8 cellular contexts compared by ENCODE assay signal in genomic region chr17:68435876-68436842, GRCh38. TPM values are rescaled to one million over a fixed set of nuclear protein-coding genes. Genes with fewer than 3 reads are reported as not detected.
DNase-seq lines count a peak whose midpoint lies in the region; ATAC-seq, FAIRE-seq and TF ChIP-seq lines count a peak whose summit lies in the region.

No MANE protein-coding gene starts in this region.

- H3T11ph ChIP-seq in H9 (ENCODE audit: low read length), result no peak overlapping the region

- H3K18ac ChIP-seq in H9 (ENCODE audit: insufficient read length, low read depth, low read length), result no peak overlapping the region

- H2BK120ac ChIP-seq in H9 (ENCODE audit: low read depth, low read length, poor library complexity, severe bottlenecking), result no peak overlapping the region

- H3K9me3 Mint-ChIP-seq in H9, result no peaks in the 10 kb centered on the region

- H4K91ac ChIP-seq in H9 (ENCODE audit: insufficient read length, low read depth, low read length), result no peak overlapping the region

- H3K79me1 ChIP-seq in H9 (ENCODE audit: insufficient read depth, low read depth, low read length, poor library complexity, severe bottlenecking), result no peaks in the 10 kb centered on the region

- no peak overlapping the region for H2BK15ac ChIP-seq in H9 (ENCODE audit: low read depth, low read length)

- no peaks in the 10 kb centered on the region for H3K79me2 ChIP-seq in H9 (ENCODE audit: insufficient read depth, low read length)
- no peaks in the 10 kb centered on the region for H3K79me2 ChIP-seq in hepatocyte

- DNase-seq in D721Med (ENCODE audit: insufficient read length, low spot score) (peak; percentile 69), H9 (peak; percentile 88), NCI-H2029 (lab: John Stamatoyannopoulos, UW) (peak; percentile 40), T-helper 22 cell (ENCODE audit: low read depth) (peak; percentile 62), ascending aorta (ENCODE audit: low spot score in 2 of 2) (peak in 1 of 2 donors; percentile 85), hepatocyte (ENCODE audit: low spot score) (peak; percentile 87), smooth muscle cell of the brain vasculature (ENCODE audit: low read depth, low spot score) (peak; percentile 59)

- no peak overlapping the region for H4K5ac ChIP-seq in H9 (ENCODE audit: insufficient read length, low read depth, low read length)

- no peak overlapping the region for H2BK20ac ChIP-seq in H9 (ENCODE audit: low read depth, low read length, poor library complexity, severe bottlenecking)

- H2AK5ac ChIP-seq in H9 (ENCODE audit: insufficient read length, low read length), result no peak overlapping the region

- intact Hi-C loops in ascending aorta (cut with DNase I), result loop anchor here (1.0 to 2.0 kb wide), 2 partner anchors 27 to 173 kb away; no protein-coding TSS in a partner anchor

- FAIRE-seq in D721Med (lab: Jason Lieb, UNC), result no peak

- H4K8ac ChIP-seq in H9 (replicated peaks; ENCODE audit: insufficient read length, low read depth, low read length), result no peak overlapping the region

- H3K4me3 Mint-ChIP-seq in H9, result peak overlapping the region in 1 of 2 experiments; percentile 21; a peak in 1 of 5 replicates

- no CpG with 5 or more reads among the region's 20 CpGs for WGBS in H9 (ENCODE audit: extremely low coverage, insufficient read length, low lambda C conversion rate)
- 73% methylated on average over 20 of the region's 20 CpGs for WGBS in hepatocyte (ENCODE audit: low lambda C conversion rate, missing lambda C conversion rate)

- H3K4me3 ChIP-seq in ascending aorta, result no peak overlapping the region
- H3K4me3 ChIP-seq in hepatocyte, result no peak overlapping the region

- H3K27me3 ChIP-seq in H9 (ENCODE audit: insufficient read depth, low read length), result no peaks in the 10 kb centered on the region
- no peaks in the 10 kb centered on the region for H3K27me3 ChIP-seq in ascending aorta
- H3K27me3 ChIP-seq in hepatocyte, result no peaks in the 10 kb centered on the region

- H3K36me3 ChIP-seq in ascending aorta (peaks cover 52 to 62% of the 10 kb centered on the region in 2 donors), hepatocyte (replicated peaks; ENCODE audit: insufficient read depth, low read depth) (no peaks in the 10 kb centered on the region)

- no peak overlapping the region for H3K4me2 ChIP-seq in H9 (ENCODE audit: insufficient read depth, insufficient read length, low read length)
- H3K4me2 ChIP-seq in hepatocyte, result no peak overlapping the region

- H3K9me2 ChIP-seq in hepatocyte (replicated peaks; ENCODE audit: insufficient read depth), result no peaks in the 10 kb centered on the region

- H3K23ac ChIP-seq in H9 (ENCODE audit: insufficient read length, low read depth, low read length), result no peak overlapping the region

- H3K27me3 Mint-ChIP-seq in H9 (ENCODE audit: low read depth), result no peaks in the 10 kb centered on the region

- no peaks in the 10 kb centered on the region for H3K23me2 ChIP-seq in H9 (ENCODE audit: insufficient read length, low read depth, low read length, poor library complexity, severe bottlenecking)

- no peaks in the 10 kb centered on the region for H4K20me1 ChIP-seq in H9 (ENCODE audit: control insufficient read depth, insufficient read depth, insufficient read length)
- H4K20me1 ChIP-seq in hepatocyte (ENCODE audit: insufficient read depth, poor library complexity, severe bottlenecking), result no peaks in the 10 kb centered on the region

- peak overlapping the region in 1 of 3 experiments; percentile 85; a peak in 2 of 7 replicates for H3K27ac Mint-ChIP-seq in H9

- no peak overlapping the region for H3K14ac ChIP-seq in H9 (ENCODE audit: insufficient read depth, low read length)

- peaks cover 9 to 26% (median 17%) of the 10 kb centered on the region in 3 experiments; a peak in 6 of 7 replicates for H3K36me3 Mint-ChIP-seq in H9 (ENCODE audit: insufficient read depth in 1 of 3, low read depth in 3 of 3)

- H3K4ac ChIP-seq in H9 (ENCODE audit: low read depth, low read length), result no peak overlapping the region

- TF ChIP-seq CTCF in D721Med (IDR thresholded peaks at IDR 0.05; ENCODE audit: insufficient read depth, missing control alignments), result peak; percentile 100
- TF ChIP-seq CTCF in H9 (conservative IDR thresholded peaks at IDR 0.05), result peak; percentile 94
- peak; percentile 78 to 89 (median 87) for TF ChIP-seq CTCF in ascending aorta (IDR thresholded peaks at IDR 0.05)
- TF ChIP-seq CTCF in hepatocyte (IDR thresholded peaks at IDR 0.05; ENCODE audit: poor library complexity), result peak; percentile 84

- H3K9me3 ChIP-seq in H9 (ENCODE audit: control insufficient read depth, low read depth, low read length), result no peaks in the 10 kb centered on the region
- no peaks in the 10 kb centered on the region for H3K9me3 ChIP-seq in ascending aorta
- H3K9me3 ChIP-seq in hepatocyte (ENCODE audit: low read depth), result no peaks in the 10 kb centered on the region

- H3K27ac ChIP-seq in H9 (ENCODE audit: insufficient read length, low read depth, low read length) (no peak overlapping the region), ascending aorta (no peak overlapping the region), hepatocyte (no peak overlapping the region)

- no peak overlapping the region for H2BK12ac ChIP-seq in H9 (ENCODE audit: insufficient read length, low read depth, low read length)

- ATAC-seq in GM19324 (IDR thresholded peaks at IDR 0.05; ENCODE audit: low FRiP score, unreplicated experiment), result no peak

- H2AFZ ChIP-seq in H9 (ENCODE audit: low read length) (no peak overlapping the region), hepatocyte (no peak overlapping the region)

- no peak overlapping the region for H3K56ac ChIP-seq in H9 (ENCODE audit: insufficient read length, low read depth, low read length)

- H3K9ac ChIP-seq in H9 (ENCODE audit: extremely low read depth, insufficient read length, low read length), result no peak overlapping the region

- H3K4me1 Mint-ChIP-seq in H9, result peaks cover 8 to 9% of the 10 kb centered on the region in 2 experiments

- H3K4me1 ChIP-seq in H9 (ENCODE audit: insufficient read depth, low read length) (no peaks in the 10 kb centered on the region), ascending aorta (no peaks in the 10 kb centered on the region), hepatocyte (ENCODE audit: insufficient read depth) (peaks cover 12% of the 10 kb centered on the region)

- no peak overlapping the region for H2BK5ac ChIP-seq in H9 (ENCODE audit: insufficient read length, low read length)

RNA-seq across cellular contexts. Expression of gene WIPI1, which starts 21.1 kb away (rescaled TPM):
- total RNA-seq in H9 (2021), result 12.0 and 15.4 TPM in 2 replicates
- 18.0 TPM for total RNA-seq in ascending aorta
- 67.4 and 84.0 TPM in 2 replicates for total RNA-seq in hepatocyte
- 79.6 and 91.3 TPM in 2 replicates for polyA plus RNA-seq in hepatocyte
